9 cellular contexts compared by ENCODE assay signal in the genomic region with DNA sequence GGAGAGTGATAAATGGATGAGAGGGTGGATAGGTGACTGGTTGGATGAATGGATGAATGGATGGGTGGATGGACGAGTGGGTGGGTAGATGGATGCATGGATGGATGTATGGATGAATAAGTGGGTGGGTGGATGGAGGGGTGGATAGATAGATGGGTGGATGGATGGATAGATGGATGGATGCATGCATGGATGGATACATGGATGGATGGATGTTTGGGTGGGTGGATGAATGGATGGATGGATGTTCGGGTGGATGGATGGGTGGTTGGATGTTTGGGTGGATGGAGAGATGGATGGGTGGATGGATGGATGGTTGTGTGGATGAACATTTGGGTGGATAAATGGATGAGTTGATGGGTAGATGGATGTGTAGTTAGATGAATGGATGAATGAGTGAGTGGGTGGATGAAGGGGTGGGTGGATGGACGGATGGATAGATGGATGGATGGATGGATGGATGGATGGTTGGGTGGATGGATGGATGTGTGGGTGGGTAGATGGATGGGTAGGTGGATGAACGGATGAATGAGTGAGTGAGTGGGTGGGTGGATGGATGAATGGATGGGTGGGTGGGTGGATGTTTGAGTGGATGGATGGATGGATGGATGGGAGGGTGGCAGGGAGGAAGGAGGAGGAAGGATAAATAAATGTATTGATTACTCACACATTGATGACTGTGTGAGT. TPM values are rescaled to one million over a fixed set of nuclear protein-coding genes. Genes with fewer than 3 reads are reported as not detected.
"Had no signal": no experiment of that assay in that cellular context is flagged by ENCODE, and none has a peak within 500 bp of the region (broad histone marks: within the 10 kb centered on the region; RNA-seq: fewer than 3 reads in every experiment).

No MANE protein-coding gene starts in this region.

- H3K4me3 ChIP-seq: GM12878 had no signal

- DNase-seq: GDM1, GF-D8 had no signal

- ATAC-seq: GM12878 had no signal

- FAIRE-seq: G401.6, GM12878, GM12891, GM12892, GM18507, GM19239 had no signal

RNA-seq across cellular contexts. Expression of gene TMEM179, which starts 9.7 kb away (rescaled TPM):
- total RNA-seq: G401, GM12878 had no signal
- polyA plus RNA-seq: GM12878 had no signal

RNA-seq across cellular contexts. Expression of gene C14orf180, which starts 34.7 kb away (rescaled TPM):
- total RNA-seq: G401, GM12878 had no signal
- polyA plus RNA-seq: GM12878 had no signal
